ENCODE assay signal across 1 cellular context in genomic region chr10:35642023-35642792, GRCh38.
TF ChIP-seq lines count a peak whose summit lies in the region.

TSS of gene FZD8 (minus strand) at chr10:35642296. CDS start at chr10:35641429, 867 bp downstream.

TF ChIP-seq in HepG2, 621 proteins besides CTCF, POLR2A, EP300 and RAD21 (continued from another document and continues in another):
- 0 out of 2 replicates have a peak, but pooled peaks have one; percentile 40 for TF ChIP-seq TFDP1 (CRISPR knock-in tag; IDR thresholded peaks at IDR 0.05; ENCODE audit: borderline replicate concordance)
- peak; percentile 43 for TF ChIP-seq NFYC (CRISPR knock-in tag; IDR thresholded peaks at IDR 0.05)
- no peak for TF ChIP-seq SIX1 (CRISPR knock-in tag; IDR thresholded peaks at IDR 0.05; ENCODE audit: borderline replicate concordance)
- TF ChIP-seq RCOR2 (CRISPR knock-in tag; IDR thresholded peaks at IDR 0.05) = no peak
- no peak for TF ChIP-seq IKZF4 (CRISPR knock-in tag; IDR thresholded peaks at IDR 0.05; ENCODE audit: borderline replicate concordance, low read depth, not compliant biosample characterization)
- TF ChIP-seq SMAD1 (CRISPR knock-in tag; IDR thresholded peaks at IDR 0.05; ENCODE audit: borderline replicate concordance, low read depth) = 0 out of 2 replicates have a peak, but pooled peaks have one; percentile 41
- no peak for TF ChIP-seq NKX3-1 (CRISPR knock-in tag; IDR thresholded peaks at IDR 0.05)
- no peak for TF ChIP-seq ZNF557 (CRISPR knock-in tag; IDR thresholded peaks at IDR 0.05)
- TF ChIP-seq SPEN (CRISPR knock-in tag; IDR thresholded peaks at IDR 0.05; ENCODE audit: low read depth) = no peak
- peak; percentile 18; the same call in 1 of the 2 replicates for TF ChIP-seq ZNF768 (CRISPR knock-in tag; IDR thresholded peaks at IDR 0.05)
- TF ChIP-seq ZNF331 (CRISPR knock-in tag; IDR thresholded peaks at IDR 0.05) = no peak
- TF ChIP-seq ZNF724P (CRISPR knock-in tag; IDR thresholded peaks at IDR 0.05; ENCODE audit: borderline replicate concordance) = no peak
- TF ChIP-seq DMAP1 (CRISPR knock-in tag; IDR thresholded peaks at IDR 0.05) = no peak
- no peak for TF ChIP-seq ZNF75D (CRISPR knock-in tag; IDR thresholded peaks at IDR 0.05; ENCODE audit: borderline replicate concordance)
- no peak for TF ChIP-seq ZNF256 (CRISPR knock-in tag; conservative IDR thresholded peaks at IDR 0.05)
- no peak for TF ChIP-seq REL (CRISPR knock-in tag; conservative IDR thresholded peaks at IDR 0.05)
- no peak for TF ChIP-seq ZNF562 (CRISPR knock-in tag; IDR thresholded peaks at IDR 0.05; ENCODE audit: borderline replicate concordance)
- TF ChIP-seq PTBP1 (IDR thresholded peaks at IDR 0.05; ENCODE audit: low read depth, low read length, poor library complexity, severe bottlenecking) = no peak
- TF ChIP-seq ZMYM2 (CRISPR knock-in tag; IDR thresholded peaks at IDR 0.05) = no peak
- no peak for TF ChIP-seq FUBP1 (CRISPR knock-in tag; IDR thresholded peaks at IDR 0.05; ENCODE audit: borderline replicate concordance)
- no peak for TF ChIP-seq ARNT2 (CRISPR knock-in tag; IDR thresholded peaks at IDR 0.05; ENCODE audit: low read depth)
- TF ChIP-seq ZFP41 (CRISPR knock-in tag; IDR thresholded peaks at IDR 0.05; ENCODE audit: borderline replicate concordance) = no peak
- TF ChIP-seq HNRNPLL (IDR thresholded peaks at IDR 0.05; ENCODE audit: low read depth, low read length, poor library complexity, severe bottlenecking) = peak; percentile 80
- TF ChIP-seq SIX4 (CRISPR knock-in tag; IDR thresholded peaks at IDR 0.05) = no peak
- TF ChIP-seq E2F5 (CRISPR knock-in tag; conservative IDR thresholded peaks at IDR 0.05) = no peak
- no peak for TF ChIP-seq ZBTB14 (CRISPR knock-in tag; IDR thresholded peaks at IDR 0.05)
- TF ChIP-seq ZNF878 (CRISPR knock-in tag; IDR thresholded peaks at IDR 0.05) = no peak
- TF ChIP-seq ZNF18 (CRISPR knock-in tag; IDR thresholded peaks at IDR 0.05; ENCODE audit: insufficient replicate concordance) = no peak
- no peak for TF ChIP-seq MAZ (IDR thresholded peaks at IDR 0.05; ENCODE audit: borderline replicate concordance, low read depth, low read length)
- TF ChIP-seq MAZ (CRISPR knock-in tag; IDR thresholded peaks at IDR 0.05; ENCODE audit: low read depth) = no peak
- no peak for TF ChIP-seq NFIC (IDR thresholded peaks at IDR 0.05; ENCODE audit: low read length)
- no peak for TF ChIP-seq KLF9 (CRISPR knock-in tag; IDR thresholded peaks at IDR 0.05; ENCODE audit: low read depth)
- TF ChIP-seq LRRFIP1 (CRISPR knock-in tag; conservative IDR thresholded peaks at IDR 0.05) = no peak
- TF ChIP-seq PBX2 (CRISPR knock-in tag; IDR thresholded peaks at IDR 0.05) = no peak
- TF ChIP-seq HIVEP1 (CRISPR knock-in tag; IDR thresholded peaks at IDR 0.05) = peak; percentile 50; the same call in 1 of the 2 replicates
- no peak for TF ChIP-seq SMARCE1 (IDR thresholded peaks at IDR 0.05; ENCODE audit: borderline replicate concordance)
- no peak for TF ChIP-seq NR2F1 (CRISPR knock-in tag; IDR thresholded peaks at IDR 0.05)
- TF ChIP-seq EED (CRISPR knock-in tag; IDR thresholded peaks at IDR 0.05) = peak; percentile 29; the same call in 1 of the 2 replicates
- no peak for TF ChIP-seq ATF3 (CRISPR knock-in tag; IDR thresholded peaks at IDR 0.05)
- TF ChIP-seq ZNF563 (CRISPR knock-in tag; IDR thresholded peaks at IDR 0.05) = no peak
- no peak for TF ChIP-seq HDAC2 (CRISPR knock-in tag; IDR thresholded peaks at IDR 0.05)
- TF ChIP-seq MBD4 (IDR thresholded peaks at IDR 0.05; ENCODE audit: borderline replicate concordance, low read length) = no peak
- TF ChIP-seq ZNF354B (CRISPR knock-in tag; IDR thresholded peaks at IDR 0.05) = no peak
- no peak for TF ChIP-seq ZBTB37 (CRISPR knock-in tag; IDR thresholded peaks at IDR 0.05)
- no peak for TF ChIP-seq ZFP36L2 (CRISPR knock-in tag; IDR thresholded peaks at IDR 0.05)
- no peak for TF ChIP-seq MZF1 (CRISPR knock-in tag; IDR thresholded peaks at IDR 0.05; ENCODE audit: borderline replicate concordance)
- no peak for TF ChIP-seq HINFP (CRISPR knock-in tag; IDR thresholded peaks at IDR 0.05; ENCODE audit: low read depth)
- 0 out of 2 replicates have a peak, but pooled peaks have one; percentile 34 for TF ChIP-seq HDAC1 (CRISPR knock-in tag; IDR thresholded peaks at IDR 0.05)
- peak; percentile 78; the same call in 1 of the 2 replicates for TF ChIP-seq GABPB1 (CRISPR knock-in tag; IDR thresholded peaks at IDR 0.05)
- TF ChIP-seq STAT6 (CRISPR knock-in tag; IDR thresholded peaks at IDR 0.05; ENCODE audit: borderline replicate concordance) = no peak
- TF ChIP-seq KLF11 (CRISPR knock-in tag; IDR thresholded peaks at IDR 0.05) = no peak
- TF ChIP-seq CENPT (CRISPR knock-in tag; IDR thresholded peaks at IDR 0.05; ENCODE audit: low read depth) = no peak
- TF ChIP-seq DNMT1 (CRISPR knock-in tag; IDR thresholded peaks at IDR 0.05) = no peak
- TF ChIP-seq ZNF136 (CRISPR knock-in tag; IDR thresholded peaks at IDR 0.05; ENCODE audit: low read depth) = no peak
- no peak for TF ChIP-seq ZNF124 (CRISPR knock-in tag; IDR thresholded peaks at IDR 0.05)
- no peak for TF ChIP-seq ZNF460 (CRISPR knock-in tag; IDR thresholded peaks at IDR 0.05; ENCODE audit: borderline replicate concordance)
- TF ChIP-seq ZBTB8A (CRISPR knock-in tag; IDR thresholded peaks at IDR 0.05; ENCODE audit: borderline replicate concordance, low read depth) = no peak
